Comparison of ENCODE assay signal across 17 cellular contexts in genomic region chr10:1287493-1288480, GRCh38.
A peak's percentile ranks its signal among the peaks of the same experiment; 100 is the strongest.
DNase-seq lines count a peak whose midpoint lies in the region; ATAC-seq and TF ChIP-seq lines count a peak whose summit lies in the region.
"Had no signal": no experiment of that assay in that cellular context is flagged by ENCODE, and none has a peak within 500 bp of the region (broad histone marks: within the 10 kb centered on the region; RNA-seq: fewer than 3 reads in every experiment).

No MANE protein-coding gene starts in this region.

- H3K27me3 Mint-ChIP-seq in stimulated activated memory B cell treated with anti-CD40 and anti-IgM and Interleukin-4, amounts not matched to agents 10 μg/mL and 1 μg/mL and 100 μg/mL, for 72 hours = peaks cover 29% of the 10 kb centered on the region

- H3K4me1 Mint-ChIP-seq in stimulated activated memory B cell treated with anti-CD40 and anti-IgM and Interleukin-4, amounts not matched to agents 10 μg/mL and 1 μg/mL and 100 μg/mL, for 72 hours = peaks cover 8% of the 10 kb centered on the region

- no peaks in the 10 kb centered on the region for H3K36me3 Mint-ChIP-seq in stimulated activated memory B cell treated with anti-CD40 and anti-IgM and Interleukin-4, amounts not matched to agents 10 μg/mL and 1 μg/mL and 100 μg/mL, for 72 hours
- H3K36me3 Mint-ChIP-seq: naive B cell had no signal

- TF ChIP-seq CTCF in foreskin keratinocyte (conservative IDR thresholded peaks at IDR 0.05) (no peak), foreskin fibroblast (IDR thresholded peaks at IDR 0.05; ENCODE audit: low read depth, low read length) (no peak)

- H3K27ac ChIP-seq in foreskin keratinocyte = peak overlapping the region; percentile 15
- H3K27ac ChIP-seq: GM23248 had no signal

- no peak overlapping the region for H3K4me3 Mint-ChIP-seq in stimulated activated memory B cell treated with anti-CD40 and anti-IgM and Interleukin-4, amounts not matched to agents 10 μg/mL and 1 μg/mL and 100 μg/mL, for 72 hours
- H3K4me3 Mint-ChIP-seq: T-helper 17 cell had no signal

- no peak overlapping the region for H3K4me3 ChIP-seq in foreskin fibroblast (ENCODE audit: low read depth in 1 of 2, low read length in 2 of 2)
- H3K4me3 ChIP-seq: GM23248 had no signal

- peak overlapping the region; percentile 28 for H3K27ac Mint-ChIP-seq in stimulated activated memory B cell treated with anti-CD40 and anti-IgM and Interleukin-4, amounts not matched to agents 10 μg/mL and 1 μg/mL and 100 μg/mL, for 72 hours
- H3K27ac Mint-ChIP-seq: activated T-helper 2 cell treated with anti-CD3 and anti-CD28 coated beads, Interferon-gamma antibody, Interleukin-2, Interleukin-4, amounts not matched to agents 10 μg/mL and 5 μg/mL and 100 μg/mL, durations not matched to agents 14 hours and 24 hours and 36 hours; T-helper 17 cell had no signal

- H3K4me1 ChIP-seq in foreskin keratinocyte = no peaks in the 10 kb centered on the region

- peak; percentile 26 for DNase-seq in NCI-H2107 treated with DMSO at 0.1 percent for 48 hours (lab: John Stamatoyannopoulos, UW; ENCODE audit: unreplicated experiment)
- no peak for DNase-seq in NCI-H2107 (lab: John Stamatoyannopoulos, UW)
- peak; percentile 61 to 84 for DNase-seq in NOMO-1 (lab: John Stamatoyannopoulos, UW; ENCODE audit: unreplicated experiment in 2 of 2)
- DNase-seq in foreskin keratinocyte = peak; percentile 15 to 32
- no peak for DNase-seq in A172 (ENCODE audit: low spot score)
- DNase-seq in foreskin fibroblast = no peak
- DNase-seq in GOT3 (lab: John Stamatoyannopoulos, UW) = no peak
- DNase-seq: ACHN; activated CD4-positive, alpha-beta T cell treated with anti-CD3 and anti-CD28 coated beads, Interleukin-2, amount 50 U/mL, for 4 hours; GM23248; left cardiac atrium; naive B cell; NCI-H2227 treated with DMSO at 0.1 percent for 48 hours; T-helper 17 cell had no signal

- no peak for ATAC-seq in foreskin keratinocyte
- ATAC-seq in stimulated activated memory B cell treated with anti-CD40 and anti-IgM and Interleukin-4, amounts not matched to agents 10 μg/mL and 1 μg/mL and 100 μg/mL, for 72 hours = no peak
- ATAC-seq: Panc1, T-helper 17 cell had no signal

- peaks cover 4% of the 10 kb centered on the region for H3K27me3 ChIP-seq in foreskin keratinocyte

- no peaks in the 10 kb centered on the region for H3K9me3 Mint-ChIP-seq in stimulated activated memory B cell treated with anti-CD40 and anti-IgM and Interleukin-4, amounts not matched to agents 10 μg/mL and 1 μg/mL and 100 μg/mL, for 72 hours
- H3K9me3 Mint-ChIP-seq: activated T-helper 2 cell treated with anti-CD3 and anti-CD28 coated beads, Interferon-gamma antibody, Interleukin-2, Interleukin-4, amounts not matched to agents 10 μg/mL and 5 μg/mL and 100 μg/mL, durations not matched to agents 14 hours and 24 hours and 36 hours had no signal

Comparison
In these comparisons a context has a peak if more than half of its experiments do, and no peak if none do; other contexts are left out.
1. DNase-seq: peak in NCI-H2107 treated with DMSO at 0.1 percent for 48 hours (single experiment), NOMO-1 (2 of 2) and foreskin keratinocyte (2 of 2); none in NCI-H2107 (single experiment), A172 (single experiment), foreskin fibroblast (0 of 2) and GOT3 (single experiment).